In genomic region chr17:82212331-82213250, GRCh38 we compare ENCODE assay signal across 8 cellular contexts. TPM values are rescaled to one million over a fixed set of nuclear protein-coding genes. Genes with fewer than 3 reads are reported as not detected.
DNase-seq lines count a peak whose midpoint lies in the region; ATAC-seq and TF ChIP-seq lines count a peak whose summit lies in the region.

Gene CCDC57, minus strand, starts transcription at chr17:82212842. Its CDS starts 10,898 bp downstream, at chr17:82201944.

- H3K9me3 Mint-ChIP-seq in HFFc6: no peaks in the 10 kb centered on the region

- peaks cover 9% of the 10 kb centered on the region for H3K4me1 ChIP-seq in colonic mucosa

- H3K27ac ChIP-seq in colonic mucosa: peak within 1 kb of the TSS; percentile 82

- no peaks in the 10 kb centered on the region for H3K9me3 ChIP-seq in colonic mucosa

- peak within 1 kb of the TSS; percentile 78 to 96 for H3K9ac ChIP-seq in colonic mucosa (ENCODE audit: low read depth in 2 of 2, low read length in 2 of 2)

- TF ChIP-seq CTCF in HFFc6 (IDR thresholded peaks at IDR 0.05) (peak; percentile 22; the same call in 1 of the 2 replicates), colonic mucosa (IDR thresholded peaks at IDR 0.05) (no peak)

- H3K4me3 Mint-ChIP-seq in HFFc6: peak within 1 kb of the TSS; percentile 87

- DNase-seq in DMS79 treated with DMSO at 0.1 percent for 48 hours (lab: John Stamatoyannopoulos, UW): peak; percentile 5
- no peak for DNase-seq in DMS79 (lab: John Stamatoyannopoulos, UW)
- DNase-seq in HFFc6: peak; percentile 69
- DNase-seq in NCI-H1092 treated with DMSO at 0.1 percent for 48 hours (lab: John Stamatoyannopoulos, UW): peak; percentile 46
- peak; percentile 78 for DNase-seq in colonic mucosa
- DNase-seq in left colon: peak; percentile 75 to 82
- DNase-seq in stimulated activated CD4-positive, alpha-beta T cell treated with anti-CD3 and anti-CD28 coated beads, Interleukin-2, amount 100 ng/mL, for 24 hours: peak; percentile 76 to 84

- no peaks in the 10 kb centered on the region for H3K36me3 ChIP-seq in colonic mucosa

- H3K27me3 Mint-ChIP-seq in HFFc6 (ENCODE audit: insufficient read depth): peaks cover 11% of the 10 kb centered on the region

- H3K4me3 ChIP-seq in colonic mucosa: peak within 1 kb of the TSS; percentile 100

- peaks cover 44% of the 10 kb centered on the region for H3K4me1 Mint-ChIP-seq in HFFc6 (ENCODE audit: low read depth)

- ATAC-seq in activated CD4-positive, CD25-positive, alpha-beta regulatory T cell treated with anti-CD3 and anti-CD28 coated beads, Interleukin-2, amount 50 U/mL, for 24 hours: peak; percentile 76 to 78
- peak; percentile 75 for ATAC-seq in left colon

- intact Hi-C loops in colonic mucosa (cut with DNase I): no loop called here
- intact Hi-C loops in left colon (cut with DNase I, micrococcal nuclease): no loop called here

- H3K27ac Mint-ChIP-seq in HFFc6: peak within 1 kb of the TSS; percentile 89

- no peaks in the 10 kb centered on the region for H3K27me3 ChIP-seq in colonic mucosa

- H3K36me3 Mint-ChIP-seq in HFFc6 (ENCODE audit: low read depth): peaks cover 2% of the 10 kb centered on the region

RNA-seq across cellular contexts. Expression of gene CCDC57, which starts in this region (rescaled TPM):
- 10 to 100 TPM; 12.8 to 15.6 (median 13.6) TPM for total RNA-seq in HFFc6 (2021; fragmentation: NEBNext Ultra II Directional; extraction: Animal tissue kit (Norgen Biotek cat#: 25700))
- total RNA-seq in colonic mucosa: 10 to 100 TPM; 24.5 to 46.1 TPM
- 10 to 100 TPM; 29.6 to 53.4 TPM for total RNA-seq in left colon
